ENCODE assay signal across 15 cellular contexts in genomic region chr4:163991268-163991667, GRCh38.
A peak's percentile ranks its signal among the peaks of the same experiment; 100 is the strongest.
DNase-seq lines count a peak whose midpoint lies in the region; ATAC-seq and TF ChIP-seq lines count a peak whose summit lies in the region.
"Had no signal": no experiment of that assay in that cellular context is flagged by ENCODE, and none has a peak within 500 bp of the region (broad histone marks: within the 10 kb centered on the region; RNA-seq: fewer than 3 reads in every experiment).

No MANE protein-coding gene starts in this region.

- H3K27ac Mint-ChIP-seq in endodermal cell: peak overlapping the region; percentile 67
- no peak overlapping the region for H3K27ac Mint-ChIP-seq in progenitor cell of endocrine pancreas

- DNase-seq in A673 (ENCODE audit: low spot score) (peak; percentile 13), PC-3 (peak; percentile 63), endodermal cell (peak; percentile 43), midbrain (lab: John Stamatoyannopoulos, UW) (peak; percentile 10), H7 (no peak), occipital lobe (lab: John Stamatoyannopoulos, UW) (no peak), DMS53 treated with DMSO at 0.1 percent for 48 hours (lab: John Stamatoyannopoulos, UW; ENCODE audit: unreplicated experiment) (no peak), progenitor cell of endocrine pancreas (ENCODE audit: low spot score, unreplicated experiment) (no peak)
- DNase-seq: IMR-90, Kasumi-1, NCI-H1436 treated with DMSO at 0.1 percent for 48 hours, NCI-H2081 treated with DMSO at 0.1 percent for 48 hours, NCI-H748 treated with DMSO at 0.1 percent for 48 hours had no signal

- no peaks in the 10 kb centered on the region for H3K9me3 ChIP-seq in A673 (ENCODE audit: low read depth, low read length, poor library complexity, severe bottlenecking)
- no peaks in the 10 kb centered on the region for H3K9me3 ChIP-seq in PC-3 (ENCODE audit: low read length)
- H3K9me3 ChIP-seq in endodermal cell (ENCODE audit: control insufficient read depth, low read length): no peaks in the 10 kb centered on the region
- H3K9me3 ChIP-seq: HAP-1 had no signal

- 74 to 80% methylated on average over 2 of the region's 2 CpGs for WGBS in endodermal cell (ENCODE audit: insufficient coverage in 1 of 2, insufficient read length in 1 of 2), 2 experiments

- H3F3A ChIP-seq in PC-3 (ENCODE audit: low read length, unreplicated experiment): no peaks in the 10 kb centered on the region

- ATAC-seq in PC-3: peak; percentile 93

- no TSS peak for BruUV-seq in A673 (replicated peaks; lab: Mats Ljungman, UMichigan)
- no TSS peak for BruUV-seq in PC-3 (replicated peaks; lab: Mats Ljungman, UMichigan)

- H3K4me3 Mint-ChIP-seq in endodermal cell (no peak overlapping the region), progenitor cell of endocrine pancreas (ENCODE audit: low read depth) (no peak overlapping the region)

- H3K27me3 ChIP-seq in A673 (replicated peaks; ENCODE audit: insufficient read depth, low read depth, low read length, poor library complexity): no peaks in the 10 kb centered on the region
- no peaks in the 10 kb centered on the region for H3K27me3 ChIP-seq in PC-3 (ENCODE audit: low read length)
- H3K27me3 ChIP-seq in endodermal cell (ENCODE audit: control insufficient read depth, insufficient read depth, low read length, poor library complexity, severe bottlenecking): no peaks in the 10 kb centered on the region
- no peaks in the 10 kb centered on the region for H3K27me3 ChIP-seq in H7 (ENCODE audit: control insufficient read depth, insufficient read depth, low read length)

- CTCF ChIA-PET in A673 (lab: Charles Lee) (no interaction called here), PC-3 (lab: Charles Lee) (no interaction called here)

- H3K27ac ChIP-seq in A673 (ENCODE audit: low read depth, low read length, poor library complexity, severe bottlenecking) (no peak overlapping the region), PC-3 (ENCODE audit: low read length) (no peak overlapping the region), endodermal cell (ENCODE audit: low read depth, low read length) (no peak overlapping the region)
- H3K27ac ChIP-seq: C4-2B had no signal

- no peak overlapping the region for H3K4me2 ChIP-seq in PC-3 (ENCODE audit: low read length)

- no peaks in the 10 kb centered on the region for H3K9me2 ChIP-seq in PC-3 (replicated peaks; ENCODE audit: low read length)

- intact Hi-C loops in A673 (cut with micrococcal nuclease; ENCODE audit: unreplicated experiment) (no loop called here), PC-3 (cut with micrococcal nuclease) (no loop called here)

- no peaks in the 10 kb centered on the region for H3K36me3 Mint-ChIP-seq in endodermal cell (ENCODE audit: low read depth)
- no peaks in the 10 kb centered on the region for H3K36me3 Mint-ChIP-seq in progenitor cell of endocrine pancreas (ENCODE audit: insufficient read depth)

- TF ChIP-seq CTCF in A673 (conservative IDR thresholded peaks at IDR 0.05; ENCODE audit: low read depth, low read length) (no peak), PC-3 (conservative IDR thresholded peaks at IDR 0.05; ENCODE audit: low read depth, low read length) (no peak), endodermal cell (conservative IDR thresholded peaks at IDR 0.05) (no peak), progenitor cell of endocrine pancreas (IDR thresholded peaks at IDR 0.05; ENCODE audit: unreplicated experiment) (no peak)

- H4K20me1 ChIP-seq in PC-3 (ENCODE audit: low read length): no peaks in the 10 kb centered on the region

- H2AFZ ChIP-seq in PC-3 (ENCODE audit: low read length): no peak overlapping the region

- no peaks in the 10 kb centered on the region for H3K27me3 Mint-ChIP-seq in endodermal cell (ENCODE audit: insufficient read depth)
- peaks cover 18% of the 10 kb centered on the region for H3K27me3 Mint-ChIP-seq in progenitor cell of endocrine pancreas

- POLR2A ChIA-PET in A673 (lab: Charles Lee; ENCODE audit: low non-redundant PET) (interaction anchor here (0.6 kb wide), 1 partner anchor 29 kb away, joined by 3 read pairs; no protein-coding TSS in a partner anchor), PC-3 (lab: Charles Lee; ENCODE audit: unreplicated experiment) (no interaction called here)

- peaks cover 24% of the 10 kb centered on the region for H3K4me1 ChIP-seq in A673 (ENCODE audit: insufficient read depth, low read length, poor library complexity, severe bottlenecking)
- H3K4me1 ChIP-seq in PC-3 (ENCODE audit: insufficient read depth, low read length): peaks cover 7% of the 10 kb centered on the region
- H3K4me1 ChIP-seq in endodermal cell (ENCODE audit: control insufficient read depth, insufficient read depth, low read length): peaks cover 5% of the 10 kb centered on the region

- H3K9ac ChIP-seq in PC-3 (ENCODE audit: low read length) (no peak overlapping the region), endodermal cell (ENCODE audit: extremely low read depth, low read length, poor library complexity, severe bottlenecking) (no peak overlapping the region)

- H3K9me3 Mint-ChIP-seq in endodermal cell (no peaks in the 10 kb centered on the region), progenitor cell of endocrine pancreas (ENCODE audit: low read depth) (no peaks in the 10 kb centered on the region)

- H3K4me3 ChIP-seq in A673 (ENCODE audit: low read depth, low read length, poor library complexity, severe bottlenecking) (no peak overlapping the region), PC-3 (ENCODE audit: low read length) (no peak overlapping the region), endodermal cell (ENCODE audit: low read length) (no peak overlapping the region), H7 (ENCODE audit: insufficient read depth, low read depth, low read length) (no peak overlapping the region)
- H3K4me3 ChIP-seq: HAP-1 had no signal

- H3K36me3 ChIP-seq in A673 (ENCODE audit: insufficient read depth, low read length, poor library complexity, severe bottlenecking): no peaks in the 10 kb centered on the region
- no peaks in the 10 kb centered on the region for H3K36me3 ChIP-seq in PC-3 (ENCODE audit: low read depth, low read length)
- no peaks in the 10 kb centered on the region for H3K36me3 ChIP-seq in endodermal cell (ENCODE audit: control insufficient read depth, insufficient read depth, low read length)
- no peaks in the 10 kb centered on the region for H3K36me3 ChIP-seq in H7 (replicated peaks; ENCODE audit: control insufficient read depth, insufficient read depth, low read length)
- H3K36me3 ChIP-seq: HAP-1 had no signal

- H3K79me2 ChIP-seq in PC-3 (ENCODE audit: low read length): no peaks in the 10 kb centered on the region

- H3K4me1 Mint-ChIP-seq in endodermal cell: peaks cover 41% of the 10 kb centered on the region
- no peaks in the 10 kb centered on the region for H3K4me1 Mint-ChIP-seq in progenitor cell of endocrine pancreas (ENCODE audit: low read depth)

Comparison
In these comparisons a context has a peak if more than half of its experiments do, and no peak if none do; other contexts are left out.
1. DNase-seq: peak in A673 (single experiment), PC-3 (single experiment), endodermal cell (single experiment) and midbrain (single experiment); none in H7 (single experiment), occipital lobe (single experiment), DMS53 treated with DMSO at 0.1 percent for 48 hours (single experiment) and progenitor cell of endocrine pancreas (single experiment).